Comparison of ENCODE assay signal across 8 cellular contexts in the genomic region with DNA sequence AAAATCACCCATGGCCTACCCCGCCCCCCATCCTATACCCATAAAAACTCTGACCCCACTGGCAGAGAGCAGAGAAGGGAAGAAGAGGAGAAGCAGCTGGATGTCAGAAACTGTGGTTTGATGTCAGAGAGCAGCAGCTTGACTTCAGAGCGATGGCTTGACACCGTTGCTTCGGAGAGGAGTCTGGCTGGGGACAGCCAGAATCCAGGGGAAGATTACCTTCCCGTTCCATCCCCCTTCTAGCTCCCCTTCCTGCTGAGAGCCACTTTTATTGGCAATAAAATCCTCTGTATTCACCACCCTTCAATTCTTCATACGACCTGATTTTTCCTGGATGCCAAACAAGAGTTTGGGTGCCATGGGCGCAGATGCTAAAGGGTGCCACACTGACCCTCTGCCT.
"Had no signal": no experiment of that assay in that cellular context is flagged by ENCODE, and none has a peak within 500 bp of the region (broad histone marks: within the 10 kb centered on the region; RNA-seq: fewer than 3 reads in every experiment).

No MANE protein-coding gene starts in this region.

- ATAC-seq: HCT116, HepG2 had no signal

- H2AFZ ChIP-seq: GM23248 had no signal

- DNase-seq: GM23248, GOT3, H7, KBM-7 had no signal

- H3K36me3 ChIP-seq: HAP-1 had no signal

- H3K9me3 ChIP-seq: HAP-1 had no signal

- H3K4me3 ChIP-seq: GM23248, HAP-1 had no signal

- H3K9ac ChIP-seq: GM23248 had no signal

- H3K27ac ChIP-seq: GM23248, HL-60 had no signal

- H3K4me1 ChIP-seq: HAP-1 had no signal
